Comparison of ENCODE assay signal across 10 cellular contexts in genomic region chr2:237488901-237489860, GRCh38. TPM values are rescaled to one million over a fixed set of nuclear protein-coding genes. Genes with fewer than 3 reads are reported as not detected.
DNase-seq lines count a peak whose midpoint lies in the region; ATAC-seq, FAIRE-seq and TF ChIP-seq lines count a peak whose summit lies in the region.
"Had no signal": no experiment of that assay in that cellular context is flagged by ENCODE, and none has a peak within 500 bp of the region (broad histone marks: within the 10 kb centered on the region; RNA-seq: fewer than 3 reads in every experiment).

No MANE protein-coding gene starts in this region.

- no peak overlapping the region for H3K4me3 Mint-ChIP-seq in T-helper 2 cell treated with Interferon-gamma antibody and Interleukin-4, amounts not matched to agents 5 μg/mL and 100 μg/mL, for 36 hours
- H3K4me3 Mint-ChIP-seq in activated CD8-positive, alpha-beta memory T cell treated with anti-CD3 and anti-CD28 coated beads, Interleukin-2, amount 10 ng/mL, durations not matched to agents 7 days and 5 days: no peak overlapping the region
- H3K4me3 Mint-ChIP-seq: CD4-positive, CD25-positive, alpha-beta regulatory T cell had no signal

- ATAC-seq in left lung (peak; percentile 39), GM21447 (IDR thresholded peaks at IDR 0.05; ENCODE audit: unreplicated experiment) (no peak), GM21367 (IDR thresholded peaks at IDR 0.05; ENCODE audit: unreplicated experiment) (no peak)
- no peak for ATAC-seq in activated CD8-positive, alpha-beta memory T cell treated with anti-CD3 and anti-CD28 coated beads, Interleukin-2, amount 10 ng/mL, durations not matched to agents 7 days and 5 days

- H3K36me3 Mint-ChIP-seq in T-helper 2 cell treated with Interferon-gamma antibody and Interleukin-4, amounts not matched to agents 5 μg/mL and 100 μg/mL, for 36 hours (ENCODE audit: low read depth): no peaks in the 10 kb centered on the region
- no peaks in the 10 kb centered on the region for H3K36me3 Mint-ChIP-seq in activated CD8-positive, alpha-beta memory T cell treated with anti-CD3 and anti-CD28 coated beads, Interleukin-2, amount 10 ng/mL, durations not matched to agents 7 days and 5 days
- H3K36me3 Mint-ChIP-seq: CD4-positive, CD25-positive, alpha-beta regulatory T cell had no signal

- H3K27me3 ChIP-seq in bronchial epithelial cell (ENCODE audit: control insufficient read depth, insufficient read depth, low read length): no peaks in the 10 kb centered on the region
- H3K27me3 ChIP-seq in left lung: peaks cover 13 to 58% of the 10 kb centered on the region in 2 donors

- H3K27ac Mint-ChIP-seq in T-helper 2 cell treated with Interferon-gamma antibody and Interleukin-4, amounts not matched to agents 5 μg/mL and 100 μg/mL, for 36 hours: peak overlapping the region; percentile 3
- no peak overlapping the region for H3K27ac Mint-ChIP-seq in activated CD8-positive, alpha-beta memory T cell treated with anti-CD3 and anti-CD28 coated beads, Interleukin-2, amount 10 ng/mL, durations not matched to agents 7 days and 5 days
- H3K27ac Mint-ChIP-seq: CD4-positive, CD25-positive, alpha-beta regulatory T cell had no signal

- H3K4me1 Mint-ChIP-seq in T-helper 2 cell treated with Interferon-gamma antibody and Interleukin-4, amounts not matched to agents 5 μg/mL and 100 μg/mL, for 36 hours (ENCODE audit: low read depth): no peaks in the 10 kb centered on the region
- H3K4me1 Mint-ChIP-seq in activated CD8-positive, alpha-beta memory T cell treated with anti-CD3 and anti-CD28 coated beads, Interleukin-2, amount 10 ng/mL, durations not matched to agents 7 days and 5 days: no peaks in the 10 kb centered on the region

- H3K27me3 Mint-ChIP-seq in T-helper 2 cell treated with Interferon-gamma antibody and Interleukin-4, amounts not matched to agents 5 μg/mL and 100 μg/mL, for 36 hours (ENCODE audit: low read depth): peaks cover 44% of the 10 kb centered on the region
- H3K27me3 Mint-ChIP-seq in activated CD8-positive, alpha-beta memory T cell treated with anti-CD3 and anti-CD28 coated beads, Interleukin-2, amount 10 ng/mL, durations not matched to agents 7 days and 5 days: peaks cover 53% of the 10 kb centered on the region

- intact Hi-C loops in left lung (cut with DNase I) (no loop called here), posterior vena cava (cut with DNase I) (no loop called here)

- H3K4me3 ChIP-seq in bronchial epithelial cell (ENCODE audit: low read depth, low read length) (no peak overlapping the region), left lung (peak overlapping the region; percentile 37 to 45)

- peak; percentile 98 for FAIRE-seq in bronchial epithelial cell (lab: Jason Lieb, UNC)

- no peak for DNase-seq in T-helper 2 cell treated with Interferon-gamma antibody and Interleukin-4, amounts not matched to agents 5 μg/mL and 100 μg/mL, for 36 hours (ENCODE audit: low spot score)
- DNase-seq in T-helper 2 cell (no peak), bronchial epithelial cell (ENCODE audit: low read depth) (peak; percentile 90), left lung (no peak), posterior vena cava (ENCODE audit: low spot score) (no peak)
- no peak for DNase-seq in activated CD8-positive, alpha-beta memory T cell treated with anti-CD3 and anti-CD28 coated beads, Interleukin-2, amount 10 ng/mL, durations not matched to agents 7 days and 5 days
- DNase-seq: CD4-positive, CD25-positive, alpha-beta regulatory T cell; effector CD4-positive, alpha-beta T cell had no signal

- CTCF ChIA-PET in activated CD8-positive, alpha-beta memory T cell treated with anti-CD3 and anti-CD28 coated beads, Interleukin-2, amount 10 ng/mL, durations not matched to agents 7 days and 5 days (lab: Charles Lee): interaction anchor here (0.9 to 1.7 kb wide), 3 partner anchors 14 to 83 kb away, joined by 3 to 6 read pairs (median 5); no protein-coding TSS in a partner anchor

- peaks cover 0 to 13% of the 10 kb centered on the region in 2 donors for H3K9me3 ChIP-seq in left lung

- peaks cover 4% of the 10 kb centered on the region for H3K36me3 ChIP-seq in bronchial epithelial cell (ENCODE audit: control insufficient read depth, insufficient read depth, low read length)
- H3K36me3 ChIP-seq in left lung: no peaks in the 10 kb centered on the region

- TF ChIP-seq CTCF in bronchial epithelial cell (IDR thresholded peaks at IDR 0.05; ENCODE audit: insufficient read depth, low read length, severe bottlenecking) (no peak), left lung (IDR thresholded peaks at IDR 0.05) (no peak)

- peaks cover 0 to 2% of the 10 kb centered on the region in 2 donors for H3K4me1 ChIP-seq in left lung

- H3K27ac ChIP-seq in left lung: peak overlapping the region; percentile 78 to 93

- peaks cover 24% of the 10 kb centered on the region for H3K9me3 Mint-ChIP-seq in T-helper 2 cell treated with Interferon-gamma antibody and Interleukin-4, amounts not matched to agents 5 μg/mL and 100 μg/mL, for 36 hours
- H3K9me3 Mint-ChIP-seq in activated CD8-positive, alpha-beta memory T cell treated with anti-CD3 and anti-CD28 coated beads, Interleukin-2, amount 10 ng/mL, durations not matched to agents 7 days and 5 days (ENCODE audit: low read depth): peaks cover 11% of the 10 kb centered on the region

RNA-seq across cellular contexts. Expression of gene MLPH, which starts 2.1 kb away (rescaled TPM):
- total RNA-seq in bronchial epithelial cell (6.6 and 14.7 TPM in 2 replicates), left lung (100 to 1,000 TPM; 244 to 296 TPM), posterior vena cava (1 to 10 TPM; 6.0 to 6.4 TPM)
- total RNA-seq in activated CD8-positive, alpha-beta memory T cell treated with anti-CD3 and anti-CD28 coated beads, Interleukin-2, amount 10 ng/mL, durations not matched to agents 7 days and 5 days: not detected

Comparison
In these comparisons a context has a peak if more than half of its experiments do, and no peak if none do; other contexts are left out.
1. RNA of gene MLPH, which starts 2.1 kb away (total RNA-seq): 244 to 296 TPM in left lung; 6.6 to 14.7 TPM in bronchial epithelial cell, 6.0 to 6.4 TPM in posterior vena cava and not detected in activated CD8-positive, alpha-beta memory T cell treated with anti-CD3 and anti-CD28 coated beads, Interleukin-2, amount 10 ng/mL, durations not matched to agents 7 days and 5 days; every median in the first group is over 10 times any median in the second.